Comparison of ENCODE assay signal across 8 cellular contexts in genomic region chr14:91249841-91250616, GRCh38. TPM values are rescaled to one million over a fixed set of nuclear protein-coding genes. Genes with fewer than 3 reads are reported as not detected.
DNase-seq lines count a peak whose midpoint lies in the region; ATAC-seq and TF ChIP-seq lines count a peak whose summit lies in the region.

No MANE protein-coding gene starts in this region.

- peak overlapping the region; percentile 92 for H3K27ac Mint-ChIP-seq in CD8-positive, alpha-beta T cell
- peak overlapping the region; percentile 92 to 94 for H3K27ac Mint-ChIP-seq in T-cell

- H3K9me3 Mint-ChIP-seq in CD8-positive, alpha-beta T cell: peaks cover 9% of the 10 kb centered on the region
- peaks cover 0 to 4% (median 4%) of the 10 kb centered on the region in 3 donors for H3K9me3 Mint-ChIP-seq in T-cell

- H3K4me1 Mint-ChIP-seq in CD8-positive, alpha-beta T cell (ENCODE audit: low read depth): peaks cover 78% of the 10 kb centered on the region
- peaks cover 78 to 82% (median 79%) of the 10 kb centered on the region in 3 donors for H3K4me1 Mint-ChIP-seq in T-cell

- H3K36me3 Mint-ChIP-seq in CD8-positive, alpha-beta T cell: peaks cover 6% of the 10 kb centered on the region
- H3K36me3 Mint-ChIP-seq in T-cell: peaks cover 7% of the 10 kb centered on the region

- peak overlapping the region; percentile 43 for H3K27ac ChIP-seq in CD8-positive, alpha-beta T cell (ENCODE audit: low read depth, low read length)
- H3K27ac ChIP-seq in tibial artery: no peak overlapping the region

- H3K4me3 ChIP-seq in CD8-positive, alpha-beta T cell (ENCODE audit: low read depth, low read length): no peak overlapping the region
- H3K4me3 ChIP-seq in tibial artery: no peak overlapping the region

- POLR2A ChIA-PET in CD8-positive, alpha-beta T cell (lab: Charles Lee): interaction anchor here (0.7 to 2.2 kb wide), 7 partner anchors 8 to 56 kb away, joined by 3 to 8 read pairs (median 4); no protein-coding TSS in a partner anchor
- POLR2A ChIA-PET in T-cell (lab: Charles Lee): interaction anchor here (0.7 to 1.3 kb wide), 3 partner anchors 9 to 21 kb away, joined by 3 to 5 read pairs (median 4); no protein-coding TSS in a partner anchor

- no peaks in the 10 kb centered on the region for H3K27me3 ChIP-seq in CD8-positive, alpha-beta T cell (ENCODE audit: insufficient read depth, low read length)
- peaks cover 0 to 3% of the 10 kb centered on the region in 2 donors for H3K27me3 ChIP-seq in tibial artery

- peaks cover 70% of the 10 kb centered on the region for H3K4me1 ChIP-seq in CD8-positive, alpha-beta T cell (ENCODE audit: insufficient read depth, low read length)
- H3K4me1 ChIP-seq in tibial artery: peaks cover 0 to 11% (median 8%) of the 10 kb centered on the region in 4 donors

- TF ChIP-seq CTCF in CD8-positive, alpha-beta T cell (IDR thresholded peaks at IDR 0.05): no peak
- no peak for TF ChIP-seq CTCF in tibial artery (IDR thresholded peaks at IDR 0.05)

- DNase-seq in CD8-positive, alpha-beta T cell: peak in 3 of 7 experiments; percentile 28 to 45 (median 43)
- DNase-seq in NCI-H1105 (lab: John Stamatoyannopoulos, UW) (peak; percentile 98), T-cell (peak in 5 of 34 experiments; percentile 25 to 35 (median 31)), glomerular visceral epithelial cell (ENCODE audit: extremely low spot score) (peak; percentile 99), tibial artery (no peak), hippocampal formation (lab: John Stamatoyannopoulos, UW) (no peak)

- intact Hi-C loops in CD8-positive, alpha-beta T cell (cut with DNase I, micrococcal nuclease): loop anchor here (2.0 to 10.0 kb wide), 3 partner anchors 15 to 625 kb away; partner anchors contain the start of gene CCDC88C (in 1 of the 2)
- intact Hi-C loops in tibial artery (cut with DNase I; ENCODE audit: low total_unique reads): no loop called here

- H3K36me3 ChIP-seq in CD8-positive, alpha-beta T cell (ENCODE audit: insufficient read depth, low read length): no peaks in the 10 kb centered on the region
- H3K36me3 ChIP-seq in tibial artery: no peaks in the 10 kb centered on the region

- peak overlapping the region; percentile 47 for H3K4me3 Mint-ChIP-seq in CD8-positive, alpha-beta T cell
- H3K4me3 Mint-ChIP-seq in T-cell: peak overlapping the region; percentile 5 to 56 (median 10)

- no peaks in the 10 kb centered on the region for H3K9me3 ChIP-seq in CD8-positive, alpha-beta T cell (ENCODE audit: low read length)
- no peaks in the 10 kb centered on the region for H3K9me3 ChIP-seq in tibial artery

- CTCF ChIA-PET in CD8-positive, alpha-beta T cell (lab: Charles Lee): interaction anchor here (1.0 to 3.9 kb wide), 7 partner anchors 7 to 168 kb away, joined by 3 to 20 read pairs (median 4); partner anchors contain the start of genes CCDC88C and GPR68
- CTCF ChIA-PET in T-cell (lab: Charles Lee): interaction anchor here (1.0 to 1.5 kb wide), 4 partner anchors 37 to 73 kb away, joined by 3 to 5 read pairs (median 3); no protein-coding TSS in a partner anchor

- H3K27me3 Mint-ChIP-seq in CD8-positive, alpha-beta T cell (ENCODE audit: low read depth): no peaks in the 10 kb centered on the region
- H3K27me3 Mint-ChIP-seq in T-cell: no peaks in the 10 kb centered on the region

- no peak for ATAC-seq in CD8-positive, alpha-beta T cell
- ATAC-seq in GM18508 (IDR thresholded peaks at IDR 0.05; ENCODE audit: insufficient read depth, unreplicated experiment) (peak; percentile 78), HG02763 (IDR thresholded peaks at IDR 0.05; ENCODE audit: unreplicated experiment) (peak; percentile 88), T-cell (replicated peaks in 1 of 4) (no peak)

RNA-seq across cellular contexts. Expression of gene GPR68, which starts 5.5 kb away (rescaled TPM):
- total RNA-seq in CD8-positive, alpha-beta T cell: 1 to 10 TPM; 3.6 to 5.1 TPM
- total RNA-seq in T-cell: 10 to 100 TPM in 3 of 5 donors, 1 to 10 TPM in 2; 3.0 to 16.4 (median 10.0) TPM

Comparison
In these comparisons a context has a peak if more than half of its experiments do, and no peak if none do; other contexts are left out.
1. ATAC-seq: peak in GM18508 (single experiment) and HG02763 (single experiment); none in CD8-positive, alpha-beta T cell (single experiment) and T-cell (0 of 4).
2. DNase-seq: peak in NCI-H1105 (single experiment) and glomerular visceral epithelial cell (single experiment); none in tibial artery (0 of 2) and hippocampal formation (0 of 2).